5 cellular contexts compared by ENCODE assay signal in the genomic region with DNA sequence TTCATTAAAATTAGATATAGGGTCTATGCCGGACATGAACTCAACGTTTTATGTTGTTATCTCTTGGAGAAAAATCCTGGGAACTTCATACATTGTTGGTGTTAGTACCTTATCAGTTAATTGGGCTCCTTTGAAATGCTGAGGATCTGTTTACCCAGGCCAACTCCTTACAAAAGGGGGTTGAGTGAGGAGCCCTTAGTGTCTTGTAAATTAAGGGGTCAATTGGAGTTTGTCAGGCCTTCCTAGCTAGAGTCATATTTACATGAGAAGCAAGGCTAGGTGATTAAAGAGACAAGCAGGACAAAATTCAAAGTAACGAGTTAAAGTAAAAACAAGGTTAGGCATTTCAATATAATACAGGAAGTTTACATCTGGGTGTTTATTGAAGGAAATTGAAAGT.
DNase-seq lines count a peak whose midpoint lies in the region; ATAC-seq and TF ChIP-seq lines count a peak whose summit lies in the region.
"Not testable (repeated sequence)": the region's sequence is repeated elsewhere in the genome, so short reads cannot be mapped to it uniquely, and the experiment has no call there.

No MANE protein-coding gene starts in this region.

- not testable (repeated sequence) for H3K4me1 ChIP-seq in endodermal cell (ENCODE audit: control insufficient read depth, insufficient read depth, low read length)

- H3K36me3 Mint-ChIP-seq in WTC11, result not testable (repeated sequence)
- peaks cover 19% of the 10 kb centered on the region for H3K36me3 Mint-ChIP-seq in endodermal cell (ENCODE audit: low read depth)

- CTCF ChIA-PET in WTC11 (lab: Charles Lee), result not testable (repeated sequence)

- peak; percentile 16 for DNase-seq in H7
- DNase-seq in WTC11 (ENCODE audit: low spot score); endodermal cell: not testable (repeated sequence)
- peak; percentile 5 for DNase-seq in iPS DF 4.7 (ENCODE audit: extremely low read depth, low spot score)
- peak; percentile 7 for DNase-seq in iPS-NIHi11 (ENCODE audit: low spot score)

- H3K4me1 Mint-ChIP-seq in WTC11 (peaks cover 17% of the 10 kb centered on the region), endodermal cell (peaks cover 19% of the 10 kb centered on the region)

- H3K27me3 Mint-ChIP-seq in WTC11 (ENCODE audit: low read depth) (peaks cover 96% of the 10 kb centered on the region), endodermal cell (ENCODE audit: insufficient read depth) (peaks cover 33% of the 10 kb centered on the region)

- not testable (repeated sequence) for TF ChIP-seq CTCF in WTC11 (IDR thresholded peaks at IDR 0.05); endodermal cell (conservative IDR thresholded peaks at IDR 0.05)

- not testable (repeated sequence) for H3K4me3 Mint-ChIP-seq in WTC11, endodermal cell

- peaks cover 25% of the 10 kb centered on the region for H3K9me3 ChIP-seq in endodermal cell (ENCODE audit: control insufficient read depth, low read length)

- not testable (repeated sequence) for H3K9me3 Mint-ChIP-seq in WTC11
- peaks cover 42% of the 10 kb centered on the region for H3K9me3 Mint-ChIP-seq in endodermal cell

- not testable (repeated sequence) for H3K4me3 ChIP-seq in H7 (ENCODE audit: insufficient read depth, low read depth, low read length)
- H3K4me3 ChIP-seq in endodermal cell (ENCODE audit: low read length), result peak overlapping the region; percentile 2

- H3K36me3 ChIP-seq in H7 (replicated peaks; ENCODE audit: control insufficient read depth, insufficient read depth, low read length); endodermal cell (ENCODE audit: control insufficient read depth, insufficient read depth, low read length): not testable (repeated sequence)

- 48 to 57% methylated on average over 2 to 3 of the region's 3 CpGs for WGBS in endodermal cell (ENCODE audit: insufficient coverage in 1 of 2, insufficient read length in 1 of 2), 2 experiments

- POLR2A ChIA-PET in WTC11 (lab: Charles Lee), result not testable (repeated sequence)

- peak; percentile 41; the same call in 1 of the 2 replicates for ATAC-seq in WTC11

- H3K27ac ChIP-seq in endodermal cell (ENCODE audit: low read depth, low read length), result not testable (repeated sequence)

- not testable (repeated sequence) for H3K27ac Mint-ChIP-seq in WTC11, endodermal cell

- not testable (repeated sequence) for H3K9ac ChIP-seq in endodermal cell (ENCODE audit: extremely low read depth, low read length, poor library complexity, severe bottlenecking)

- H3K27me3 ChIP-seq in H7 (ENCODE audit: control insufficient read depth, insufficient read depth, low read length), result peaks cover 62% of the 10 kb centered on the region
- not testable (repeated sequence) for H3K27me3 ChIP-seq in endodermal cell (ENCODE audit: control insufficient read depth, insufficient read depth, low read length, poor library complexity, severe bottlenecking)
